11 cellular contexts compared by ENCODE assay signal in genomic region chr7:154698726-154699291, GRCh38.
DNase-seq lines count a peak whose midpoint lies in the region; TF ChIP-seq lines count a peak whose summit lies in the region.
"Had no signal": no experiment of that assay in that cellular context is flagged by ENCODE, and none has a peak within 500 bp of the region (broad histone marks: within the 10 kb centered on the region; RNA-seq: fewer than 3 reads in every experiment).

No MANE protein-coding gene starts in this region.

- WGBS in endodermal cell (ENCODE audit: insufficient coverage in 1 of 2, insufficient read length in 1 of 2), 2 experiments = 67 to 75% methylated on average over 10 to 13 of the region's 13 CpGs
- 64% methylated on average over 13 of the region's 13 CpGs for WGBS in suprapubic skin

- TF ChIP-seq POLR2A in NB4 (IDR thresholded peaks at IDR 0.05; ENCODE audit: extremely low read depth, insufficient read length) = no peak
- no peak for TF ChIP-seq POLR2A in suprapubic skin (IDR thresholded peaks at IDR 0.05)

- H3K27ac Mint-ChIP-seq in endodermal cell = no peak overlapping the region

- H3K9me3 ChIP-seq in endodermal cell (ENCODE audit: control insufficient read depth, low read length) (no peaks in the 10 kb centered on the region), suprapubic skin (no peaks in the 10 kb centered on the region)

- H3K36me3 Mint-ChIP-seq in endodermal cell (ENCODE audit: low read depth) = no peaks in the 10 kb centered on the region

- no peak overlapping the region for H3K27ac ChIP-seq in endodermal cell (ENCODE audit: low read depth, low read length)
- H3K27ac ChIP-seq in suprapubic skin = no peak overlapping the region
- H3K27ac ChIP-seq: tibial artery had no signal

- H3K4me1 ChIP-seq in endodermal cell (ENCODE audit: control insufficient read depth, insufficient read depth, low read length) (no peaks in the 10 kb centered on the region), suprapubic skin (no peaks in the 10 kb centered on the region)
- H3K4me1 ChIP-seq: tibial artery had no signal

- peaks cover 6% of the 10 kb centered on the region for H3K4me1 Mint-ChIP-seq in endodermal cell

- H3K9me3 Mint-ChIP-seq in endodermal cell = peaks cover 6% of the 10 kb centered on the region

- no peaks in the 10 kb centered on the region for H3K27me3 Mint-ChIP-seq in endodermal cell (ENCODE audit: insufficient read depth)

- no peak overlapping the region for H3K4me3 ChIP-seq in NB4 (ENCODE audit: low read depth, low read length)
- H3K4me3 ChIP-seq in endodermal cell (ENCODE audit: low read length) = no peak overlapping the region
- H3K4me3 ChIP-seq in suprapubic skin = no peak overlapping the region
- H3K4me3 ChIP-seq: tibial artery had no signal

- TF ChIP-seq CTCF in NB4 (IDR thresholded peaks at IDR 0.05; ENCODE audit: low read depth, low read length) (peak; percentile 94), endodermal cell (conservative IDR thresholded peaks at IDR 0.05) (peak; percentile 91), GM13977 (IDR thresholded peaks at IDR 0.05; ENCODE audit: extremely low read depth, insufficient read depth, missing control alignments) (no peak), suprapubic skin (IDR thresholded peaks at IDR 0.05) (no peak)

- H3K4me3 Mint-ChIP-seq in endodermal cell = no peak overlapping the region

- no peaks in the 10 kb centered on the region for H3K27me3 ChIP-seq in endodermal cell (ENCODE audit: control insufficient read depth, insufficient read depth, low read length, poor library complexity, severe bottlenecking)
- H3K27me3 ChIP-seq in suprapubic skin = no peaks in the 10 kb centered on the region
- H3K27me3 ChIP-seq: tibial artery had no signal

- in situ Hi-C loops in GM13977 (cut with MboI; ENCODE audit: low pct_unique_long_range_greater_than_20kb, low sequenced_read_pairs, unreplicated experiment) = no loop called here

- DNase-seq in NCI-H82 (lab: John Stamatoyannopoulos, UW) (peak; percentile 7), NCI-H82 treated with DMSO at 0.1 percent for 48 hours (lab: John Stamatoyannopoulos, UW; ENCODE audit: unreplicated experiment) (no peak), NB4 (ENCODE audit: low read depth) (peak; percentile 46), endodermal cell (peak; percentile 89), GM13977 (ENCODE audit: low spot score) (no peak), T1000 (lab: John Stamatoyannopoulos, UW) (no peak), suprapubic skin (ENCODE audit: low spot score in 2 of 2) (no peak)
- DNase-seq in stimulated activated CD8-positive, alpha-beta memory T cell treated with anti-CD3 and anti-CD28 coated beads, Interleukin-4, amount 100 ng/mL, for 48 hours = peak; percentile 24
- DNase-seq: NCI-H1092 treated with DMSO at 0.1 percent for 48 hours, SHP77, tibial artery had no signal

- no peaks in the 10 kb centered on the region for H3K36me3 ChIP-seq in endodermal cell (ENCODE audit: control insufficient read depth, insufficient read depth, low read length)
- no peaks in the 10 kb centered on the region for H3K36me3 ChIP-seq in suprapubic skin
- H3K36me3 ChIP-seq: tibial artery had no signal

- H3K9ac ChIP-seq in endodermal cell (ENCODE audit: extremely low read depth, low read length, poor library complexity, severe bottlenecking) = no peak overlapping the region

- no peak for TF ChIP-seq EP300 in suprapubic skin (IDR thresholded peaks at IDR 0.05)

Comparison
In these comparisons a context has a peak if more than half of its experiments do, and no peak if none do; other contexts are left out.
1. DNase-seq: peak in NCI-H82 (single experiment), NB4 (single experiment), endodermal cell (single experiment) and stimulated activated CD8-positive, alpha-beta memory T cell treated with anti-CD3 and anti-CD28 coated beads, Interleukin-4, amount 100 ng/mL, for 48 hours (single experiment); none in NCI-H82 treated with DMSO at 0.1 percent for 48 hours (single experiment), GM13977 (single experiment), T1000 (single experiment) and suprapubic skin (0 of 2).
2. CTCF ChIP-seq: peak in NB4 (single experiment) and endodermal cell (single experiment); none in GM13977 (single experiment) and suprapubic skin (0 of 2).